9 cellular contexts compared by ENCODE assay signal in the genomic region with DNA sequence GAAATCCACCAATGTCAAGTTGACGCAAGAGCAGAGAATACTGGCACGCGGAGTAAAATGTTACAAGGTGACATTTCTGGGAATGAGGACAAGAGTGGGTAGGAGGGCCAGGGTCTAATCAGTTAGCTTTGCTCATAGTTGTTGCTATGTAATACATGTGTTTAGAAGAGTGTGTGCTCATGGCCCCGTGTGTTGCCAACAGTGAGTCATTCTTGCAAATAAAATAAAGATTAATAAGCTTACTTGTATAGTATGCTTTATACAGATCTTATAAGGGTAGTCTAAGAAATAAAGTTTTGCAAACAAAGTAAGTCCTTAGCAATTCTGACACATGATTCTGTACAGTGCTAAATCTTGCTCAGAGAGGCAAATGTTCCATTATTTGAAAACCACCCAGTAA.
A peak's percentile ranks its signal among the peaks of the same experiment; 100 is the strongest.
DNase-seq lines count a peak whose midpoint lies in the region; ATAC-seq and TF ChIP-seq lines count a peak whose summit lies in the region.
"Had no signal": no experiment of that assay in that cellular context is flagged by ENCODE, and none has a peak within 500 bp of the region (broad histone marks: within the 10 kb centered on the region; RNA-seq: fewer than 3 reads in every experiment).

No MANE protein-coding gene starts in this region.

- no peak overlapping the region for H2BK120ac ChIP-seq in neuronal stem cell (ENCODE audit: low read depth, low read length)

- WGBS in suprapubic skin = 50% methylated on average over 4 of the region's 4 CpGs
- no CpG with 5 or more reads among the region's 4 CpGs for WGBS in neuronal stem cell (ENCODE audit: extremely low coverage in 2 of 2, insufficient read length in 2 of 2, insufficient replicate concordance in 1 of 2), 2 donors

- intact Hi-C loops in left colon (cut with DNase I, micrococcal nuclease) = no loop called here

- peaks cover 6% of the 10 kb centered on the region for H3K36me3 ChIP-seq in suprapubic skin
- H3K36me3 ChIP-seq in neuronal stem cell (replicated peaks in 1 of 2; ENCODE audit: control insufficient read depth in 2 of 2, insufficient read depth in 2 of 2, low read length in 2 of 2) = no peaks in the 10 kb centered on the region

- peak; percentile 34 for ATAC-seq in left colon
- ATAC-seq in GM18873 (IDR thresholded peaks at IDR 0.05; ENCODE audit: low FRiP score, unreplicated experiment) = no peak
- ATAC-seq in GM19351 (IDR thresholded peaks at IDR 0.05; ENCODE audit: unreplicated experiment) = no peak

- H3K79me1 ChIP-seq in neuronal stem cell (ENCODE audit: low read depth, low read length) = no peaks in the 10 kb centered on the region

- H2AK5ac ChIP-seq in neuronal stem cell (ENCODE audit: low read depth, low read length) = no peak overlapping the region

- H3K4me3 ChIP-seq in suprapubic skin (no peak overlapping the region), neuronal stem cell (ENCODE audit: low read length in 2 of 2) (no peak overlapping the region)

- no peak overlapping the region for H4K8ac ChIP-seq in neuronal stem cell (ENCODE audit: low read depth, low read length)

- H3K9me3 ChIP-seq in suprapubic skin (no peaks in the 10 kb centered on the region), neuronal stem cell (replicated peaks in 1 of 2; ENCODE audit: control insufficient read depth in 2 of 2, insufficient read depth in 1 of 2, low read depth in 1 of 2, low read length in 2 of 2) (peaks cover 0 to 5% of the 10 kb centered on the region in 2 donors)

- H3K23ac ChIP-seq in neuronal stem cell (ENCODE audit: low read depth, low read length, poor library complexity) = no peak overlapping the region

- H3K27ac ChIP-seq in suprapubic skin = peak overlapping the region; percentile 66
- H3K27ac ChIP-seq in neuronal stem cell (replicated peaks; ENCODE audit: low read length) = no peak overlapping the region

- TF ChIP-seq POLR2A in suprapubic skin (IDR thresholded peaks at IDR 0.05) = no peak

- H3K9ac ChIP-seq in neuronal stem cell (ENCODE audit: low read depth, low read length, poor library complexity) = no peak overlapping the region

- H4K91ac ChIP-seq in neuronal stem cell (ENCODE audit: low read depth, low read length, poor library complexity) = no peak overlapping the region

- DNase-seq in HT-29 (ENCODE audit: low spot score) (peak; percentile 74), dedifferentiated amniotic fluid mesenchymal stem cell (ENCODE audit: extremely low spot score) (peak; percentile 54), left colon (no peak), suprapubic skin (ENCODE audit: low spot score in 2 of 2) (peak in 1 of 2 donors; percentile 72), neuronal stem cell (ENCODE audit: low spot score) (no peak), NCI-H1092 treated with DMSO at 0.1 percent for 48 hours (lab: John Stamatoyannopoulos, UW) (no peak)
- DNase-seq: activated B cell treated with CpG ODN at 0.5 μM for 24 hours had no signal

- no peak overlapping the region for H3K18ac ChIP-seq in neuronal stem cell (ENCODE audit: low read length)

- H3K4me2 ChIP-seq in neuronal stem cell (ENCODE audit: insufficient read depth, low read length, poor library complexity, severe bottlenecking) = no peak overlapping the region

- H3K14ac ChIP-seq in neuronal stem cell (ENCODE audit: low read length) = no peak overlapping the region

- no peak overlapping the region for H2AFZ ChIP-seq in neuronal stem cell (ENCODE audit: low read length)

- H3K4me1 ChIP-seq in suprapubic skin = peaks cover 30% of the 10 kb centered on the region
- no peaks in the 10 kb centered on the region for H3K4me1 ChIP-seq in neuronal stem cell (ENCODE audit: control insufficient read depth in 2 of 2, insufficient read depth in 1 of 2, low read depth in 1 of 2, low read length in 2 of 2)

- no peak overlapping the region for H2BK15ac ChIP-seq in neuronal stem cell (ENCODE audit: low read length)

- no peak for TF ChIP-seq EP300 in suprapubic skin (IDR thresholded peaks at IDR 0.05)

- H2BK5ac ChIP-seq in neuronal stem cell (ENCODE audit: low read length) = no peak overlapping the region

- TF ChIP-seq CTCF in suprapubic skin (IDR thresholded peaks at IDR 0.05) = no peak

- H3K4ac ChIP-seq in neuronal stem cell (ENCODE audit: low read length) = no peak overlapping the region

- H3K27me3 ChIP-seq in suprapubic skin (no peaks in the 10 kb centered on the region), neuronal stem cell (ENCODE audit: control insufficient read depth in 3 of 3, insufficient read depth in 3 of 3, low read depth in 1 of 3, low read length in 3 of 3) (no peaks in the 10 kb centered on the region)

- no peak overlapping the region for H2BK12ac ChIP-seq in neuronal stem cell (ENCODE audit: low read length)

Comparison
In these comparisons a context has a peak if more than half of its experiments do, and no peak if none do; other contexts are left out.
1. DNase-seq: peak in HT-29 (single experiment) and dedifferentiated amniotic fluid mesenchymal stem cell (single experiment); none in left colon (0 of 2), neuronal stem cell (single experiment) and NCI-H1092 treated with DMSO at 0.1 percent for 48 hours (single experiment).